8 cellular contexts compared by ENCODE assay signal in genomic region chr3:108602249-108602934, GRCh38. TPM values are rescaled to one million over a fixed set of nuclear protein-coding genes. Genes with fewer than 3 reads are reported as not detected.
DNase-seq lines count a peak whose midpoint lies in the region; TF ChIP-seq lines count a peak whose summit lies in the region.

No MANE protein-coding gene starts in this region.

- peaks cover 20 to 37% (median 26%) of the 10 kb centered on the region in 3 donors for H3K4me1 Mint-ChIP-seq in IgD-negative memory B cell
- H3K4me1 Mint-ChIP-seq in endothelial cell (ENCODE audit: unreplicated experiment), result peaks cover 15% of the 10 kb centered on the region
- H3K4me1 Mint-ChIP-seq in stimulated activated naive CD8-positive, alpha-beta T cell treated with anti-CD3 and anti-CD28 coated beads, Interleukin-15, Interleukin-2, amounts not matched to agents 100 ng/mL and 50 ng/mL, for 24 hours (ENCODE audit: low read depth), result peaks cover 53% of the 10 kb centered on the region

- H3K4me3 Mint-ChIP-seq in IgD-negative memory B cell, result peak overlapping the region; percentile 13 to 84 (median 38)
- H3K4me3 Mint-ChIP-seq in endothelial cell (ENCODE audit: unreplicated experiment), result no peak overlapping the region
- peak overlapping the region; percentile 41 for H3K4me3 Mint-ChIP-seq in stimulated activated naive CD8-positive, alpha-beta T cell treated with anti-CD3 and anti-CD28 coated beads, Interleukin-15, Interleukin-2, amounts not matched to agents 100 ng/mL and 50 ng/mL, for 24 hours

- H3K27me3 Mint-ChIP-seq in IgD-negative memory B cell, result no peaks in the 10 kb centered on the region
- H3K27me3 Mint-ChIP-seq in endothelial cell (ENCODE audit: unreplicated experiment), result no peaks in the 10 kb centered on the region
- no peaks in the 10 kb centered on the region for H3K27me3 Mint-ChIP-seq in stimulated activated naive CD8-positive, alpha-beta T cell treated with anti-CD3 and anti-CD28 coated beads, Interleukin-15, Interleukin-2, amounts not matched to agents 100 ng/mL and 50 ng/mL, for 24 hours

- peak overlapping the region; percentile 13 to 87 (median 85) for H3K27ac Mint-ChIP-seq in IgD-negative memory B cell
- H3K27ac Mint-ChIP-seq in endothelial cell (ENCODE audit: unreplicated experiment), result peak overlapping the region; percentile 89
- H3K27ac Mint-ChIP-seq in stimulated activated naive CD8-positive, alpha-beta T cell treated with anti-CD3 and anti-CD28 coated beads, Interleukin-15, Interleukin-2, amounts not matched to agents 100 ng/mL and 50 ng/mL, for 24 hours, result peak overlapping the region; percentile 87

- TF ChIP-seq CTCF in endothelial cell (IDR thresholded peaks at IDR 0.05; ENCODE audit: unreplicated experiment), result no peak

- peaks cover 6% of the 10 kb centered on the region for H3K36me3 Mint-ChIP-seq in IgD-negative memory B cell
- H3K36me3 Mint-ChIP-seq in endothelial cell (ENCODE audit: low read depth, unreplicated experiment), result no peaks in the 10 kb centered on the region
- H3K36me3 Mint-ChIP-seq in stimulated activated naive CD8-positive, alpha-beta T cell treated with anti-CD3 and anti-CD28 coated beads, Interleukin-15, Interleukin-2, amounts not matched to agents 100 ng/mL and 50 ng/mL, for 24 hours (ENCODE audit: low read depth), result peaks cover 15% of the 10 kb centered on the region

- peak; percentile 37 for DNase-seq in activated naive CD4-positive, alpha-beta T cell treated with Interleukin-2 at 50 U/mL for 16 hours
- no peak for DNase-seq in activated naive CD4-positive, alpha-beta T cell treated with anti-CD3 and anti-CD28 coated beads, Interleukin-2, amount 50 U/mL, for 16 hours
- DNase-seq in endothelial cell (ENCODE audit: low spot score) (no peak), COLO829 (ENCODE audit: low spot score) (no peak), cerebellar nuclear complex (lab: John Stamatoyannopoulos, UW) (no peak), NCI-H748 (lab: John Stamatoyannopoulos, UW; ENCODE audit: unreplicated experiment) (no peak)

- no peaks in the 10 kb centered on the region for H3K9me3 Mint-ChIP-seq in IgD-negative memory B cell
- no peaks in the 10 kb centered on the region for H3K9me3 Mint-ChIP-seq in endothelial cell (ENCODE audit: unreplicated experiment)
- H3K9me3 Mint-ChIP-seq in stimulated activated naive CD8-positive, alpha-beta T cell treated with anti-CD3 and anti-CD28 coated beads, Interleukin-15, Interleukin-2, amounts not matched to agents 100 ng/mL and 50 ng/mL, for 24 hours, result no peaks in the 10 kb centered on the region

RNA-seq across cellular contexts. Expression of gene DZIP3, which starts 12.9 kb away (rescaled TPM):
- 6.2 TPM for polyA plus RNA-seq in IgD-negative memory B cell
- 16.0 TPM for total RNA-seq in endothelial cell (ENCODE audit: unreplicated experiment)

RNA-seq across cellular contexts. Expression of gene CIP2A, which starts 13.2 kb away (rescaled TPM):
- 2.7 TPM for polyA plus RNA-seq in IgD-negative memory B cell
- 13.3 TPM for total RNA-seq in endothelial cell (ENCODE audit: unreplicated experiment)
